23 cellular contexts compared by ENCODE assay signal in genomic region chr12:7678744-7679143, GRCh38. TPM values are rescaled to one million over a fixed set of nuclear protein-coding genes. Genes with fewer than 3 reads are reported as not detected.
"Had no signal": no experiment of that assay in that cellular context is flagged by ENCODE, and none has a peak within 500 bp of the region (broad histone marks: within the 10 kb centered on the region; RNA-seq: fewer than 3 reads in every experiment).

No MANE protein-coding gene starts in this region.

- H3K4me1 Mint-ChIP-seq: nephron progenitor cell had no signal

- H3K9me3 Mint-ChIP-seq: activated CD4-positive, alpha-beta T cell treated with anti-CD3 and anti-CD28 coated beads, Interleukin-2, amount 10 ng/mL, durations not matched to agents 7 days and 5 days; activated naive CD4-positive, alpha-beta T cell treated with anti-CD3 and anti-CD28 coated beads, Interleukin-2, amount 50 U/mL, for 72 hours; activated T-cell treated with anti-CD3 and anti-CD28 coated beads, Interleukin-2, amount 50 U/mL, for 72 hours; central memory CD8-positive, alpha-beta T cell; nephron progenitor cell had no signal

- H3K4me3 Mint-ChIP-seq: activated CD4-positive, alpha-beta T cell treated with anti-CD3 and anti-CD28 coated beads, Interleukin-2, amount 10 ng/mL, durations not matched to agents 7 days and 5 days; activated T-cell treated with anti-CD3 and anti-CD28 coated beads, Interleukin-2, amount 50 U/mL, for 72 hours; central memory CD8-positive, alpha-beta T cell; nephron progenitor cell had no signal

- H3K9me3 ChIP-seq: body of pancreas, right atrium auricular region, tibial nerve, vagina had no signal

- DNase-seq: activated CD4-positive, alpha-beta T cell treated with anti-CD3 and anti-CD28 coated beads, Interleukin-2, amount 10 ng/mL, durations not matched to agents 7 days and 5 days; activated CD8-positive, alpha-beta memory T cell treated with anti-CD3 and anti-CD28 coated beads, Interleukin-2, amount 50 U/mL, for 48 hours; activated gamma-delta T cell; activated T-cell treated with anti-CD3 and anti-CD28 coated beads, Interleukin-2, amount 50 U/mL, for 72 hours; amygdala; body of pancreas; head of caudate nucleus; nephron progenitor cell; stimulated activated CD4-positive, alpha-beta T cell treated with anti-CD3 and anti-CD28 coated beads, Interleukin-4, amount 100 ng/mL, for 24 hours; stimulated activated naive CD4-positive, alpha-beta T cell; substantia nigra had no signal

- H3K4me3 ChIP-seq: body of pancreas, coronary artery, right atrium auricular region, skin epidermis, tibial nerve, vagina had no signal

- H3K27me3 ChIP-seq: body of pancreas, right atrium auricular region, tibial nerve, vagina had no signal

- H3K27ac Mint-ChIP-seq: activated CD4-positive, alpha-beta T cell treated with anti-CD3 and anti-CD28 coated beads, Interleukin-2, amount 10 ng/mL, durations not matched to agents 7 days and 5 days; activated naive CD4-positive, alpha-beta T cell treated with anti-CD3 and anti-CD28 coated beads, Interleukin-2, amount 50 U/mL, for 72 hours; activated T-cell treated with anti-CD3 and anti-CD28 coated beads, Interleukin-2, amount 50 U/mL, for 72 hours; nephron progenitor cell; progenitor cell of endocrine pancreas had no signal

- H3K27me3 Mint-ChIP-seq: progenitor cell of endocrine pancreas had no signal

- H3K36me3 ChIP-seq: right atrium auricular region, tibial nerve, vagina had no signal

- H3K27ac ChIP-seq: body of pancreas, coronary artery, right atrium auricular region, skin epidermis, tibial nerve, vagina had no signal

- H3K36me3 Mint-ChIP-seq: activated naive CD4-positive, alpha-beta T cell treated with anti-CD3 and anti-CD28 coated beads, Interleukin-2, amount 50 U/mL, for 72 hours had no signal

- H3K4me1 ChIP-seq: right atrium auricular region, tibial nerve, vagina had no signal

- ATAC-seq: activated naive CD4-positive, alpha-beta T cell treated with anti-CD3 and anti-CD28 coated beads, Interleukin-2, amount 50 U/mL, for 72 hours; activated T-cell treated with anti-CD3 and anti-CD28 coated beads, Interleukin-2, amount 50 U/mL, for 72 hours; body of pancreas had no signal

RNA-seq across cellular contexts. Expression of gene APOBEC1, which starts 13.0 kb away (rescaled TPM):
- total RNA-seq: activated CD4-positive, alpha-beta T cell treated with anti-CD3 and anti-CD28 coated beads, Interleukin-2, amount 10 ng/mL, durations not matched to agents 7 days and 5 days; activated naive CD4-positive, alpha-beta T cell treated with anti-CD3 and anti-CD28 coated beads, Interleukin-2, amount 50 U/mL, for 72 hours; activated T-cell treated with anti-CD3 and anti-CD28 coated beads, Interleukin-2, amount 50 U/mL, for 72 hours; fibroblast of lung; frontal cortex; lower leg skin; omental fat pad; progenitor cell of endocrine pancreas; right atrium auricular region; tibial nerve; vagina had no signal
- polyA plus RNA-seq: fibroblast of lung had no signal

RNA-seq across cellular contexts. Expression of gene GDF3, which starts 16.8 kb away (rescaled TPM):
- total RNA-seq: activated CD4-positive, alpha-beta T cell treated with anti-CD3 and anti-CD28 coated beads, Interleukin-2, amount 10 ng/mL, durations not matched to agents 7 days and 5 days; activated naive CD4-positive, alpha-beta T cell treated with anti-CD3 and anti-CD28 coated beads, Interleukin-2, amount 50 U/mL, for 72 hours; activated T-cell treated with anti-CD3 and anti-CD28 coated beads, Interleukin-2, amount 50 U/mL, for 72 hours; body of pancreas; fibroblast of lung; frontal cortex; lower leg skin; omental fat pad; progenitor cell of endocrine pancreas; right atrium auricular region; tibial nerve; vagina had no signal
- polyA plus RNA-seq: fibroblast of lung had no signal

RNA-seq across cellular contexts. Expression of gene DPPA3, which starts 32.5 kb away (rescaled TPM):
- total RNA-seq: activated CD4-positive, alpha-beta T cell treated with anti-CD3 and anti-CD28 coated beads, Interleukin-2, amount 10 ng/mL, durations not matched to agents 7 days and 5 days; activated naive CD4-positive, alpha-beta T cell treated with anti-CD3 and anti-CD28 coated beads, Interleukin-2, amount 50 U/mL, for 72 hours; activated T-cell treated with anti-CD3 and anti-CD28 coated beads, Interleukin-2, amount 50 U/mL, for 72 hours; body of pancreas; fibroblast of lung; frontal cortex; lower leg skin; omental fat pad; progenitor cell of endocrine pancreas; right atrium auricular region; tibial nerve; vagina had no signal
- polyA plus RNA-seq: fibroblast of lung had no signal
